ENCODE assay signal across 8 cellular contexts in the genomic region with DNA sequence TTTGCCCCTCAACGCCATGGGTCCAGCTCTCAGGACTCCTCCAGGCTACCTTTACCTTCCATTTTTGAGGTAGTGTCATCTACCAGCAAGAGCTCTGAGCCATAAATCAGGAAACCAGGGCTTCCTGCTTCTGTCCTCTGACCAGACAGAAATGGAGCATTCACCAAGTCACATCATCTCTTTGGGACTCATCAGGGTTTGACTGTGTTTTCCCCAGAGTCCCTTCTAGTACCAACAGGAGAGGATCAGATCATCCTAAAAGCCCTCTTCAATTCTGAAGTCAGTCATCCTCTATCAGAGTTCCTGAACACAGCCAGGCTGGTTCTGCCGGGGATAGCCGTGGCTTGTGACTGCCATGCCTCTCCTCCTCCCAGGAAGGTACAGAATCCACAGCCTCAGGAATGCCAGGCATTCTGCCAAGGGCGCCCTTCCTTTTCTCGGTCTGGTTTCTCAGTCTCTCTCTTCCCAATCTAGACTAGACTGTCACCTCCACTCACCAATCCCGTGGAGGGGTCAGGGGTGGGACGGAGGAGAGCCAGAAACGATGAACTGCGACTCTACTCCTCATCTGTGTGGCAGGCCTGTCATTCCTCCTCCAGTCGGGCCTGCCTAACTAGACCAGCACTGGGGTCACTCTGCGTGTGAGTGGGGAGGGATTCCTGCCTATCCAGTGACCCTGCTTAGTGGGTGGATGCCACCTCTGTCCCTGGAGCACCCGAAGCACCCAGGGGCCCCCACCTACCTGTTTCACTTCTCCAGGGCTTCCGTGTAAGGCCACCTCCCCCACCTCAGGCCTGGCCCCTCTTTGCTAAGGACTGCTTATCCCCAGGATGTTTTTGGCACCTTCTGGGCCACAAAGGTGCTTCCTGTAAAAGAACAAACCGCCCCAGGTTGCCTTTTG. TPM values are rescaled to one million over a fixed set of nuclear protein-coding genes. Genes with fewer than 3 reads are reported as not detected.
DNase-seq lines count a peak whose midpoint lies in the region; ATAC-seq and TF ChIP-seq lines count a peak whose summit lies in the region.

No MANE protein-coding gene starts in this region.

- peak; percentile 77 for DNase-seq in activated naive CD4-positive, alpha-beta T cell treated with anti-CD3 and anti-CD28 coated beads for 36 hours
- DNase-seq in right cardiac atrium = peak in 2 of 3 donors; percentile 67 to 73
- DNase-seq in spleen = peak; percentile 79
- DNase-seq in HUDEP-2 (lab: John Stamatoyannopoulos, UW; ENCODE audit: unreplicated experiment in 76 of 76) = no peak
- no peak for DNase-seq in amniotic stem cell (lab: John Stamatoyannopoulos, UW)
- no peak for DNase-seq in SKM-1 treated with dmso at 0.1 percent for 144 hours (lab: John Stamatoyannopoulos, UW; ENCODE audit: unreplicated experiment)

- H3K9me3 ChIP-seq in HUES6 (ENCODE audit: control insufficient read depth, insufficient read depth, low read depth, low read length) (no peaks in the 10 kb centered on the region), right cardiac atrium (ENCODE audit: control insufficient read depth, low read length) (no peaks in the 10 kb centered on the region), spleen (no peaks in the 10 kb centered on the region)

- peak overlapping the region; percentile 68 for H3K9ac ChIP-seq in HUES6 (ENCODE audit: low read length)

- peak overlapping the region; percentile 98 for H3K27ac Mint-ChIP-seq in activated naive CD4-positive, alpha-beta T cell treated with anti-CD3 and anti-CD28 coated beads for 36 hours

- H3K4me1 ChIP-seq in HUES6 (ENCODE audit: control insufficient read depth, insufficient read depth, low read length) (peaks cover 30% of the 10 kb centered on the region), right cardiac atrium (ENCODE audit: control insufficient read depth, insufficient read depth, low read length) (peaks cover 26% of the 10 kb centered on the region), spleen (peaks cover 12 to 59% (median 44%) of the 10 kb centered on the region in 6 donors)

- H3K27me3 Mint-ChIP-seq in activated naive CD4-positive, alpha-beta T cell treated with anti-CD3 and anti-CD28 coated beads for 36 hours (ENCODE audit: low read depth) = no peaks in the 10 kb centered on the region

- no peak for TF ChIP-seq CTCF in spleen (IDR thresholded peaks at IDR 0.05 in 8 of 11, conservative IDR thresholded peaks at IDR 0.05 in 3 of 11)

- H3K4me3 ChIP-seq in HUES6 (ENCODE audit: low read depth, low read length) = no peak overlapping the region
- H3K4me3 ChIP-seq in right cardiac atrium (ENCODE audit: low read length) = no peak overlapping the region
- no peak overlapping the region for H3K4me3 ChIP-seq in spleen

- H3K36me3 Mint-ChIP-seq in activated naive CD4-positive, alpha-beta T cell treated with anti-CD3 and anti-CD28 coated beads for 36 hours (ENCODE audit: low read depth) = no peaks in the 10 kb centered on the region

- CTCF ChIA-PET in activated naive CD4-positive, alpha-beta T cell treated with anti-CD3 and anti-CD28 coated beads for 36 hours (lab: Charles Lee) = interaction anchor here (0.6 to 4.9 kb wide), 10 partner anchors 8 to 1516 kb away, joined by 3 to 54 read pairs (median 7); a partner anchor contains a TSS

- ATAC-seq in GM19328 (IDR thresholded peaks at IDR 0.05; ENCODE audit: unreplicated experiment) (peak; percentile 8), right cardiac atrium (no peak)

- H3K36me3 ChIP-seq in HUES6 (ENCODE audit: control insufficient read depth, insufficient read depth, low read length) (no peaks in the 10 kb centered on the region), spleen (no peaks in the 10 kb centered on the region)

- H3K27me3 ChIP-seq in HUES6 (ENCODE audit: control insufficient read depth, insufficient read depth, low read length) (no peaks in the 10 kb centered on the region), right cardiac atrium (ENCODE audit: control insufficient read depth, insufficient read depth) (no peaks in the 10 kb centered on the region), spleen (replicated peaks in 1 of 7) (no peaks in the 10 kb centered on the region)

- TF ChIP-seq POLR2A in spleen (IDR thresholded peaks at IDR 0.05) = no peak

- peaks cover 56% of the 10 kb centered on the region for H3K4me1 Mint-ChIP-seq in activated naive CD4-positive, alpha-beta T cell treated with anti-CD3 and anti-CD28 coated beads for 36 hours (ENCODE audit: low read depth)

- peak overlapping the region; percentile 61 for H3K4me3 Mint-ChIP-seq in activated naive CD4-positive, alpha-beta T cell treated with anti-CD3 and anti-CD28 coated beads for 36 hours

- H3K27ac ChIP-seq in HUES6 (ENCODE audit: low read depth, low read length) (no peak overlapping the region; the same call in 1 of the 2 replicates), right cardiac atrium (ENCODE audit: low read length) (peak overlapping the region; percentile 85), spleen (peak overlapping the region; percentile 39 to 87 (median 72))

- WGBS in right cardiac atrium = 51% methylated on average over 14 of the region's 14 CpGs
- 69 to 80% (median 76%) methylated on average over 14 of the region's 14 CpGs for WGBS in spleen, 5 donors

- intact Hi-C loops in activated naive CD4-positive, alpha-beta T cell treated with anti-CD3 and anti-CD28 coated beads for 36 hours (cut with micrococcal nuclease) = loop anchor here (1.0 to 5.0 kb wide), 11 partner anchors 10 to 978 kb away; a partner anchor contains a TSS
- intact Hi-C loops in right cardiac atrium (cut with DNase I) (loop anchor here in 3 of 4 donors (2.0 to 5.0 kb wide), 2 partner anchors 37 to 40 kb away; no protein-coding TSS in a partner anchor), spleen (cut with DNase I; ENCODE audit: low total_unique reads) (no loop called here)

- H3K9me3 Mint-ChIP-seq in activated naive CD4-positive, alpha-beta T cell treated with anti-CD3 and anti-CD28 coated beads for 36 hours = no peaks in the 10 kb centered on the region

RNA-seq across cellular contexts. Expression of a gene that starts 30.9 kb away (rescaled TPM):
- total RNA-seq in activated naive CD4-positive, alpha-beta T cell treated with anti-CD3 and anti-CD28 coated beads for 36 hours = 100 to 1,000 TPM; 206 to 214 TPM
- total RNA-seq in right cardiac atrium = 10 to 100 TPM; 30.1 to 60.6 (median 41.2) TPM
- 39.4 TPM for polyA plus RNA-seq in right cardiac atrium
- 100 to 1,000 TPM; 187 to 405 (median 247) TPM for total RNA-seq in spleen
- polyA plus RNA-seq in spleen = 100 to 1,000 TPM in 2 of 3 donors, 10 to 100 TPM in 1; 76.9 to 168 (median 115) TPM

Comparison
In these comparisons a context has a peak if more than half of its experiments do, and no peak if none do; other contexts are left out.
1. DNase-seq: peak in activated naive CD4-positive, alpha-beta T cell treated with anti-CD3 and anti-CD28 coated beads for 36 hours (single experiment), right cardiac atrium (2 of 3) and spleen (single experiment); none in HUDEP-2 (0 of 76), amniotic stem cell (single experiment) and SKM-1 treated with dmso at 0.1 percent for 144 hours (single experiment).